ENCODE assay signal across 16 cellular contexts in genomic region chr1:244211559-244211944, GRCh38.
DNase-seq lines count a peak whose midpoint lies in the region; ATAC-seq, FAIRE-seq and TF ChIP-seq lines count a peak whose summit lies in the region.
"Had no signal": no experiment of that assay in that cellular context is flagged by ENCODE, and none has a peak within 500 bp of the region (broad histone marks: within the 10 kb centered on the region; RNA-seq: fewer than 3 reads in every experiment).

No MANE protein-coding gene starts in this region.

- BruUV-seq in HCT116 (replicated peaks; lab: Mats Ljungman, UMichigan) = no TSS peak

- peak overlapping the region; percentile 11; the same call in 1 of the 2 replicates for H3K4me2 ChIP-seq in HCT116 (ENCODE audit: low read length)

- no peaks in the 10 kb centered on the region for H3K9me2 ChIP-seq in HCT116 (ENCODE audit: insufficient read depth)

- no peak overlapping the region for H3K9ac ChIP-seq in HCT116 (ENCODE audit: low read length)

- no peaks in the 10 kb centered on the region for H3K27me3 ChIP-seq in HCT116 (ENCODE audit: insufficient read depth, low read length)
- no peaks in the 10 kb centered on the region for H3K27me3 ChIP-seq in bronchial epithelial cell (ENCODE audit: control insufficient read depth, insufficient read depth, low read length)
- H3K27me3 ChIP-seq in right cardiac atrium (ENCODE audit: control insufficient read depth, insufficient read depth) = no peaks in the 10 kb centered on the region
- H3K27me3 ChIP-seq in dorsolateral prefrontal cortex = no peaks in the 10 kb centered on the region

- no peaks in the 10 kb centered on the region for H3K79me2 ChIP-seq in HCT116 (ENCODE audit: insufficient read depth, low read length)

- DNase-seq in HCT116 (ENCODE audit: low read depth, low spot score) = no peak
- peak; percentile 42 for DNase-seq in bronchial epithelial cell (ENCODE audit: low read depth)
- DNase-seq in right cardiac atrium = peak in 2 of 3 donors; percentile 46 to 64
- DNase-seq in stromal cell of bone marrow (ENCODE audit: low read depth) = peak; percentile 74
- DNase-seq in dorsolateral prefrontal cortex = no peak
- no peak for DNase-seq in GM20000 (ENCODE audit: low spot score)
- no peak for DNase-seq in T1000 (lab: John Stamatoyannopoulos, UW)
- DNase-seq: activated CD4-positive, alpha-beta T cell treated with anti-CD3 and anti-CD28 coated beads, Interleukin-2, amount 10 ng/mL, durations not matched to agents 7 days and 5 days; activated naive CD8-positive, alpha-beta T cell treated with anti-CD3 and anti-CD28 coated beads for 36 hours; C1 segment of cervical spinal cord; cerebellar nuclear complex; kidney; NCI-H748 treated with DMSO at 0.1 percent for 48 hours had no signal

- intact Hi-C loops in HCT116 (cut with micrococcal nuclease) (loop anchor here (2.0 to 5.0 kb wide), 3 partner anchors 47 to 869 kb away; no protein-coding TSS in a partner anchor), right cardiac atrium (cut with DNase I) (no loop called here), dorsolateral prefrontal cortex (cut with DNase I) (loop anchor here (5.0 kb wide), 2 partner anchors 54 to 159 kb away; partner anchors contain the start of gene ZBTB18 (in 1 of the 2))

- ATAC-seq in HCT116 (peak; percentile 13), right cardiac atrium (peak; percentile 60 to 72)
- ATAC-seq: SK-N-SH treated with all-trans-retinoic acid at 6 μM for 48 hours had no signal

- H3K27ac ChIP-seq in HCT116 (ENCODE audit: low read depth, low read length) (no peak overlapping the region), right cardiac atrium (ENCODE audit: low read length) (peak overlapping the region; percentile 14), dorsolateral prefrontal cortex (no peak overlapping the region)

- H3K9me3 ChIP-seq in HCT116 (ENCODE audit: control insufficient read depth in 1 of 2, insufficient read depth in 1 of 2, low read depth in 1 of 2, low read length in 2 of 2) (no peaks in the 10 kb centered on the region), right cardiac atrium (ENCODE audit: control insufficient read depth, low read length) (no peaks in the 10 kb centered on the region)

- CTCF ChIA-PET in HCT116 (lab: Charles Lee) = no interaction called here

- RAD21 ChIA-PET in HCT116 (lab: Charles Lee; ENCODE audit: low non-redundant PET in 1 of 2, low total read pairs in 2 of 2, uncharacterized antibody in 2 of 2, unreplicated experiment in 2 of 2) = no interaction called here

- WGBS in right cardiac atrium = 61% methylated on average over 5 of the region's 5 CpGs

- no peak for TF ChIP-seq RAD21 in HCT116 (IDR thresholded peaks at IDR 0.05; ENCODE audit: low read depth)

- H3K4me1 ChIP-seq in HCT116 (ENCODE audit: control insufficient read depth in 1 of 2, insufficient read depth in 2 of 2, low read length in 2 of 2) (peaks cover 11 to 24% of the 10 kb centered on the region in 2 experiments), right cardiac atrium (ENCODE audit: control insufficient read depth, insufficient read depth, low read length) (peaks cover 4% of the 10 kb centered on the region)

- POLR2A ChIA-PET in HCT116 (lab: Charles Lee) = no interaction called here

- no peak overlapping the region for H3K4me3 ChIP-seq in HCT116 (replicated peaks in 1 of 2; ENCODE audit: low read depth in 1 of 2, low read length in 2 of 2)
- no peak overlapping the region for H3K4me3 ChIP-seq in bronchial epithelial cell (ENCODE audit: low read depth, low read length)
- no peak overlapping the region for H3K4me3 ChIP-seq in right cardiac atrium (ENCODE audit: low read length)
- H3K4me3 ChIP-seq in dorsolateral prefrontal cortex = no peak overlapping the region

- no peaks in the 10 kb centered on the region for H4K20me1 ChIP-seq in HCT116 (ENCODE audit: insufficient read depth)

- FAIRE-seq in bronchial epithelial cell (lab: Jason Lieb, UNC) = no peak
- FAIRE-seq: H54, kidney, TTC549 had no signal

- peak overlapping the region; percentile 91 for H2AFZ ChIP-seq in HCT116 (ENCODE audit: low read depth, low read length, poor library complexity, severe bottlenecking)

- TF ChIP-seq CTCF in HCT116 (IDR thresholded peaks at IDR 0.05 in 2 of 3, conservative IDR thresholded peaks at IDR 0.05 in 1 of 3; ENCODE audit: borderline replicate concordance in 1 of 3, insufficient read depth in 1 of 3, low read depth in 2 of 3, low read length in 2 of 3) (no peak; a peak in 1 of 6 replicates), bronchial epithelial cell (IDR thresholded peaks at IDR 0.05; ENCODE audit: insufficient read depth, low read length, severe bottlenecking) (no peak), dorsolateral prefrontal cortex (IDR thresholded peaks at IDR 0.05 in 54 of 56, conservative IDR thresholded peaks at IDR 0.05 in 2 of 56; ENCODE audit: low read depth in 1 of 56, partially characterized antibody in 56 of 56) (no peak), GM20000 (IDR thresholded peaks at IDR 0.05; ENCODE audit: extremely low read depth, missing control alignments) (no peak)

- no peak for TF ChIP-seq POLR2A in HCT116 (IDR thresholded peaks at IDR 0.05; ENCODE audit: borderline replicate concordance, extremely low read depth, insufficient read depth, insufficient read length)

- H3K36me3 ChIP-seq in HCT116 (ENCODE audit: control insufficient read depth in 1 of 2, insufficient read depth in 2 of 2, low read length in 2 of 2) (no peaks in the 10 kb centered on the region), bronchial epithelial cell (ENCODE audit: control insufficient read depth, insufficient read depth, low read length) (no peaks in the 10 kb centered on the region)

TF ChIP-seq in HCT116, 20 proteins besides CTCF, POLR2A, EP300 and RAD21:
- TF ChIP-seq MAX (IDR thresholded peaks at IDR 0.05) = no peak
- TF ChIP-seq ATF3 (IDR thresholded peaks at IDR 0.05) = no peak
- no peak for TF ChIP-seq CEBPB (IDR thresholded peaks at IDR 0.05; ENCODE audit: low read depth)
- TF ChIP-seq YY1 (IDR thresholded peaks at IDR 0.05; ENCODE audit: extremely low read depth, insufficient replicate concordance, low read depth, low read length) = no peak
- TF ChIP-seq CBX3 (IDR thresholded peaks at IDR 0.05; ENCODE audit: low read depth) = no peak
- no peak for TF ChIP-seq TCF7L2 (IDR thresholded peaks at IDR 0.05; ENCODE audit: borderline replicate concordance, extremely low read depth, insufficient read depth, insufficient read length)
- no peak for TF ChIP-seq EZH2phosphoT487 (IDR thresholded peaks at IDR 0.05; ENCODE audit: borderline replicate concordance)
- TF ChIP-seq FOSL1 (IDR thresholded peaks at IDR 0.05; ENCODE audit: low read depth) = no peak
- no peak for TF ChIP-seq EZH2 (IDR thresholded peaks at IDR 0.05)
- TF ChIP-seq ELF1 (IDR thresholded peaks at IDR 0.05; ENCODE audit: borderline replicate concordance, low read depth) = no peak
- no peak for TF ChIP-seq ZFX (IDR thresholded peaks at IDR 0.05)
- TF ChIP-seq SP1 (IDR thresholded peaks at IDR 0.05; ENCODE audit: low read depth) = no peak
- no peak for TF ChIP-seq SRF (IDR thresholded peaks at IDR 0.05; ENCODE audit: low read depth)
- no peak for TF ChIP-seq POLR2AphosphoS5 (IDR thresholded peaks at IDR 0.05; ENCODE audit: low read depth, low read length)
- TF ChIP-seq SIN3A (IDR thresholded peaks at IDR 0.05; ENCODE audit: low read depth) = no peak
- TF ChIP-seq JUND (IDR thresholded peaks at IDR 0.05) = no peak
- no peak for TF ChIP-seq ZBTB33 (IDR thresholded peaks at IDR 0.05; ENCODE audit: extremely low read depth, insufficient replicate concordance, low read length)
- no peak for TF ChIP-seq ZNF274 (IDR thresholded peaks at IDR 0.05; ENCODE audit: low read depth, low read length)

Comparison
In these comparisons a context has a peak if more than half of its experiments do, and no peak if none do; other contexts are left out.
1. DNase-seq: peak in bronchial epithelial cell (single experiment), right cardiac atrium (2 of 3) and stromal cell of bone marrow (single experiment); none in HCT116 (single experiment), dorsolateral prefrontal cortex (0 of 10), GM20000 (single experiment) and T1000 (single experiment).
2. intact Hi-C loops: an anchor here in HCT116 (2.0 to 5.0 kb wide) and dorsolateral prefrontal cortex (5.0 kb wide); none called in right cardiac atrium.